Comparison of ENCODE assay signal across 10 cellular contexts in genomic region chr14:33791971-33792370, GRCh38.
DNase-seq lines count a peak whose midpoint lies in the region; ATAC-seq and TF ChIP-seq lines count a peak whose summit lies in the region.
"Had no signal": no experiment of that assay in that cellular context is flagged by ENCODE, and none has a peak within 500 bp of the region (broad histone marks: within the 10 kb centered on the region; RNA-seq: fewer than 3 reads in every experiment).

No MANE protein-coding gene starts in this region.

- ATAC-seq in GM18511 (IDR thresholded peaks at IDR 0.05; ENCODE audit: unreplicated experiment) (peak; percentile 83), HG03060 (IDR thresholded peaks at IDR 0.05; ENCODE audit: low read depth, unreplicated experiment) (peak; percentile 49)

- no peaks in the 10 kb centered on the region for H3K9me3 Mint-ChIP-seq in mesothelial cell of epicardium
- H3K9me3 Mint-ChIP-seq: CD4-positive, alpha-beta T cell had no signal

- peak overlapping the region; percentile 7 for H3K27ac ChIP-seq in cingulate gyrus (ENCODE audit: low read depth, low read length)
- H3K27ac ChIP-seq: vagina had no signal

- peak; percentile 41 for DNase-seq in GM20000 (ENCODE audit: low spot score)
- no peak for DNase-seq in NCI-H2196 (lab: John Stamatoyannopoulos, UW; ENCODE audit: unreplicated experiment)
- no peak for DNase-seq in cerebellum (ENCODE audit: low spot score)
- DNase-seq in NOMO-1 treated with dmso at 0.1 percent for 144 hours (lab: John Stamatoyannopoulos, UW; ENCODE audit: unreplicated experiment) = no peak
- no peak for DNase-seq in mesothelial cell of epicardium (ENCODE audit: low spot score in 2 of 2, unreplicated experiment in 2 of 2)

- no peak overlapping the region for H3K27ac Mint-ChIP-seq in mesothelial cell of epicardium
- H3K27ac Mint-ChIP-seq: CD4-positive, alpha-beta T cell had no signal

- H3K4me3 Mint-ChIP-seq in mesothelial cell of epicardium = no peak overlapping the region

- no peaks in the 10 kb centered on the region for H3K36me3 Mint-ChIP-seq in mesothelial cell of epicardium

- peaks cover 40% of the 10 kb centered on the region for H3K4me1 Mint-ChIP-seq in mesothelial cell of epicardium

- TF ChIP-seq CTCF in GM20000 (IDR thresholded peaks at IDR 0.05; ENCODE audit: extremely low read depth, missing control alignments) (no peak), mesothelial cell of epicardium (IDR thresholded peaks at IDR 0.05; ENCODE audit: unreplicated experiment) (no peak)

- H3K27me3 Mint-ChIP-seq in mesothelial cell of epicardium (ENCODE audit: low read depth) = peaks cover 81% of the 10 kb centered on the region
